In genomic region chrX:42491145-42491907, GRCh38 we compare ENCODE assay signal across 22 cellular contexts.
"Had no signal": no experiment of that assay in that cellular context is flagged by ENCODE, and none has a peak within 500 bp of the region (broad histone marks: within the 10 kb centered on the region; RNA-seq: fewer than 3 reads in every experiment).

No MANE protein-coding gene starts in this region.

- DNase-seq: activated CD4-positive, alpha-beta T cell treated with anti-CD3 and anti-CD28 coated beads for 36 hours; activated CD4-positive, alpha-beta T cell treated with anti-CD3 and anti-CD28 coated beads, Interleukin-2, amount 50 U/mL, for 48 hours; activated gamma-delta T cell treated with Interleukin-2 at 50 U/mL for 16 hours; activated T-cell treated with anti-CD3 and anti-CD28 coated beads for 4 hours; amniotic stem cell; body of pancreas; effector memory CD8-positive, alpha-beta T cell; foreskin keratinocyte; left cardiac atrium; mesendoderm; natural killer cell; ovary; spleen; stimulated activated CD4-positive, alpha-beta T cell treated with anti-CD3 and anti-CD28 coated beads, Interleukin-4, amount 100 ng/mL, for 4 hours; stimulated activated naive CD4-positive, alpha-beta T cell treated with Interleukin-2 at 50 U/mL for 16 hours; trophoblast cell had no signal

- H3K27ac ChIP-seq: body of pancreas, foreskin keratinocyte, hepatocyte, ovary, spleen, suprapubic skin had no signal

- H2AFZ ChIP-seq: hepatocyte had no signal

- H3K4me2 ChIP-seq: hepatocyte had no signal

- H3K4me3 Mint-ChIP-seq: activated CD4-positive, alpha-beta T cell treated with anti-CD3 and anti-CD28 coated beads for 36 hours; activated T-helper 1 cell treated with anti-CD3 and anti-CD28 coated beads, Interleukin-12 subunit alpha, Interleukin-12 subunit beta, Interleukin-2, Interleukin-4 antibody, amounts not matched to agents 30 ng/mL and 10 ng/mL and 1 ng/mL, durations not matched to agents 14 hours and 24 hours and 36 hours; effector memory CD8-positive, alpha-beta T cell; natural killer cell; T-helper 2 cell treated with Interferon-gamma antibody and Interleukin-4, amounts not matched to agents 5 μg/mL and 100 μg/mL, for 36 hours; WTC11 had no signal

- H3K4me3 ChIP-seq: body of pancreas, hepatocyte, ovary, spleen, suprapubic skin had no signal

- H3K36me3 Mint-ChIP-seq: activated naive CD4-positive, alpha-beta T cell treated with anti-CD3 and anti-CD28 coated beads, Interleukin-2, amount 50 U/mL, for 72 hours; natural killer cell; WTC11 had no signal

- H3K4me1 Mint-ChIP-seq: activated CD4-positive, alpha-beta T cell treated with anti-CD3 and anti-CD28 coated beads for 36 hours; WTC11 had no signal

- H3K27me3 Mint-ChIP-seq: activated CD4-positive, alpha-beta T cell treated with anti-CD3 and anti-CD28 coated beads for 36 hours; effector memory CD8-positive, alpha-beta T cell had no signal

- H3K4me1 ChIP-seq: body of pancreas, foreskin keratinocyte, spleen, suprapubic skin had no signal

- H3K9me3 Mint-ChIP-seq: activated naive CD4-positive, alpha-beta T cell treated with anti-CD3 and anti-CD28 coated beads, Interleukin-2, amount 50 U/mL, for 72 hours; activated T-helper 1 cell treated with anti-CD3 and anti-CD28 coated beads, Interleukin-12 subunit alpha, Interleukin-12 subunit beta, Interleukin-2, Interleukin-4 antibody, amounts not matched to agents 30 ng/mL and 10 ng/mL and 1 ng/mL, durations not matched to agents 14 hours and 24 hours and 36 hours; effector memory CD8-positive, alpha-beta T cell; natural killer cell; T-helper 2 cell treated with Interferon-gamma antibody and Interleukin-4, amounts not matched to agents 5 μg/mL and 100 μg/mL, for 36 hours; WTC11 had no signal

- H3K36me3 ChIP-seq: ovary, spleen, suprapubic skin had no signal

- H3K27ac Mint-ChIP-seq: activated CD4-positive, alpha-beta T cell treated with anti-CD3 and anti-CD28 coated beads for 36 hours; activated naive CD4-positive, alpha-beta T cell treated with anti-CD3 and anti-CD28 coated beads, Interleukin-2, amount 50 U/mL, for 72 hours; activated T-helper 1 cell treated with anti-CD3 and anti-CD28 coated beads, Interleukin-12 subunit alpha, Interleukin-12 subunit beta, Interleukin-2, Interleukin-4 antibody, amounts not matched to agents 30 ng/mL and 10 ng/mL and 1 ng/mL, durations not matched to agents 14 hours and 24 hours and 36 hours; effector memory CD8-positive, alpha-beta T cell; natural killer cell; T-helper 2 cell treated with Interferon-gamma antibody and Interleukin-4, amounts not matched to agents 5 μg/mL and 100 μg/mL, for 36 hours; WTC11 had no signal

- H3K27me3 ChIP-seq: body of pancreas, foreskin keratinocyte, hepatocyte, ovary, spleen, suprapubic skin had no signal

- H3K9me3 ChIP-seq: body of pancreas, ovary, spleen, suprapubic skin had no signal

- H3K79me2 ChIP-seq: hepatocyte had no signal

- ATAC-seq: activated CD4-positive, alpha-beta T cell treated with anti-CD3 and anti-CD28 coated beads for 36 hours; activated naive CD4-positive, alpha-beta T cell treated with anti-CD3 and anti-CD28 coated beads, Interleukin-2, amount 50 U/mL, for 72 hours; body of pancreas; effector memory CD8-positive, alpha-beta T cell; foreskin keratinocyte; left cardiac atrium; natural killer cell; WTC11 had no signal
